In the genomic region with DNA sequence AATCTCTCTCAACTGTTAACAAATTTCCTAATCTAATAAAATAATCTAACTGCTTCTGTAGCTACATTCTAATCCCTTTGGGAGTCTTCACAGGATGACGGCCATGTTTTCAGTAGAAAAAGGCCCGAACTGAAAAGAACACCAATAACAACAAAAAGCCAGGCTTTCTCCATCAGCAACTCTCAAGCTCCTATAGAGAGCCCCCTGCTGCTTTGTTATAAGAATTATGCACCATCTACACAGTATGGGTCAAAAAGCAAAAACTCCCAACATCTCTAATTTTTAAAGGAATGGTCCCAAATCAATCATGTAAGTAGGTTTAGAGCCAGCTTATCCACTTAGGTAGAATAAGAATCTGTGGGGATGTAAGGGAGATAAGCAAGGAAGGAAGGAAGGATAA, we compare ENCODE assay signal across 14 cellular contexts.
DNase-seq lines count a peak whose midpoint lies in the region; ATAC-seq, FAIRE-seq and TF ChIP-seq lines count a peak whose summit lies in the region.
"Had no signal": no experiment of that assay in that cellular context is flagged by ENCODE, and none has a peak within 500 bp of the region (broad histone marks: within the 10 kb centered on the region; RNA-seq: fewer than 3 reads in every experiment).

No MANE protein-coding gene starts in this region.

- no peaks in the 10 kb centered on the region for H3K79me2 ChIP-seq in HepG2 (ENCODE audit: insufficient read depth, low read length)

- H3K4me3 ChIP-seq in HepG2 (replicated peaks in 1 of 3; ENCODE audit: insufficient read depth in 1 of 3, low read depth in 2 of 3, low read length in 3 of 3) (no peak overlapping the region), right lobe of liver (no peak overlapping the region)
- H3K4me3 ChIP-seq: thoracic aorta had no signal

- no peaks in the 10 kb centered on the region for H3K9me3 Mint-ChIP-seq in T-cell
- H3K9me3 Mint-ChIP-seq: brain had no signal

- no peak overlapping the region for H3K27ac Mint-ChIP-seq in T-cell

- H3K36me3 Mint-ChIP-seq in T-cell = peaks cover 36% of the 10 kb centered on the region

- no peak for TF ChIP-seq RAD21 in HepG2 (CRISPR knock-in tag; IDR thresholded peaks at IDR 0.05)

- TF ChIP-seq EP300 in HepG2 (IDR thresholded peaks at IDR 0.05; ENCODE audit: low read depth in 2 of 2, low read length in 2 of 2) (no peak), HepG2 (CRISPR knock-in tag; IDR thresholded peaks at IDR 0.05; ENCODE audit: borderline replicate concordance) (no peak)

- H3K27me3 ChIP-seq in HepG2 (ENCODE audit: control insufficient read depth in 1 of 2, insufficient read depth in 2 of 2, low read length in 2 of 2) = no peaks in the 10 kb centered on the region
- H3K27me3 ChIP-seq in right lobe of liver = no peaks in the 10 kb centered on the region

- in situ Hi-C loops in HepG2 (cut with HindIII; ENCODE audit: extremely low pct_ligation_motif_present, low pct_unique_long_range_greater_than_20kb) = no loop called here

- H3K4me3 Mint-ChIP-seq in T-cell = no peak overlapping the region
- H3K4me3 Mint-ChIP-seq: brain had no signal

- no peak overlapping the region for H3K9ac ChIP-seq in HepG2 (ENCODE audit: insufficient read depth, low read depth, low read length)

- H3K9me3 ChIP-seq in HepG2 (ENCODE audit: low read length) (no peaks in the 10 kb centered on the region), right lobe of liver (no peaks in the 10 kb centered on the region)
- H3K9me3 ChIP-seq: thoracic aorta had no signal

- CTCF ChIA-PET in HepG2 (lab: Yijun Ruan, JAX; ENCODE audit: low intra/inter-chr PET ratio, low total read pairs) = no interaction called here
- CTCF ChIA-PET in T-cell (lab: Charles Lee) = no interaction called here
- CTCF ChIA-PET in RWPE1 (lab: Yijun Ruan, JAX) = interaction anchor here (0.5 to 0.7 kb wide), 4 partner anchors 70 to 1495 kb away, joined by 3 to 6 read pairs (median 4); no protein-coding TSS in a partner anchor

- TF ChIP-seq POLR2A in HepG2 (IDR thresholded peaks at IDR 0.05; ENCODE audit: insufficient read depth in 1 of 2, low read depth in 2 of 2, low read length in 2 of 2) (no peak), right lobe of liver (IDR thresholded peaks at IDR 0.05) (no peak)

- H4K20me1 ChIP-seq in HepG2 (ENCODE audit: insufficient read depth, low read length) = no peaks in the 10 kb centered on the region

- DNase-seq in HepG2 (ENCODE audit: low spot score) (no peak), right lobe of liver (no peak), astrocyte of the hippocampus (ENCODE audit: low read depth, low spot score) (peak; percentile 11), glomerular visceral epithelial cell (ENCODE audit: extremely low spot score) (peak; percentile 2), A172 (ENCODE audit: low spot score) (no peak), T-cell (no peak), RWPE1 (ENCODE audit: low spot score) (no peak)
- DNase-seq: activated gamma-delta T cell, NCI-H1092, NCI-H524 treated with DMSO at 0.1 percent for 48 hours, nucleus accumbens had no signal

- H3K4me1 Mint-ChIP-seq in T-cell = no peaks in the 10 kb centered on the region

- POLR2A ChIA-PET in HepG2 (lab: Yijun Ruan, JAX) (no interaction called here), T-cell (lab: Charles Lee) (no interaction called here), RWPE1 (lab: Yijun Ruan, JAX; ENCODE audit: low non-redundant PET) (no interaction called here)

- no TSS peak for BruUV-seq in HepG2 (replicated peaks; lab: Mats Ljungman, UMichigan)

- H3K27ac ChIP-seq in HepG2 (ENCODE audit: extremely low read length, insufficient read depth, low read length) = no peak overlapping the region
- H3K27ac ChIP-seq in right lobe of liver = no peak overlapping the region
- no peak overlapping the region for H3K27ac ChIP-seq in RWPE1
- H3K27ac ChIP-seq: thoracic aorta had no signal

- intact Hi-C loops in HepG2 (cut with micrococcal nuclease; ENCODE audit: unreplicated experiment) = no loop called here
- intact Hi-C loops in right lobe of liver (cut with DNase I) = no loop called here

- ATAC-seq in HepG2 (0 out of 3 replicates have a peak, but pooled peaks have one; percentile 33), right lobe of liver (no peak), GM21447 (IDR thresholded peaks at IDR 0.05; ENCODE audit: unreplicated experiment) (no peak), T-cell (replicated peaks in 1 of 4) (no peak)

- no peak overlapping the region for H2AFZ ChIP-seq in HepG2 (ENCODE audit: low read length)

- 94% methylated on average over 2 of the region's 2 CpGs for WGBS in HepG2 (ENCODE audit: low lambda C conversion rate)
- WGBS in right lobe of liver (ENCODE audit: insufficient coverage, low coverage, low lambda C conversion rate, missing lambda C conversion rate) = 77% methylated on average over 2 of the region's 2 CpGs

- H3K4me1 ChIP-seq in HepG2 (ENCODE audit: insufficient read depth, low read length) = no peaks in the 10 kb centered on the region
- no peaks in the 10 kb centered on the region for H3K4me1 ChIP-seq in right lobe of liver

- H3K36me3 ChIP-seq in HepG2 (replicated peaks in 1 of 2; ENCODE audit: control insufficient read depth in 1 of 2, insufficient read depth in 2 of 2, low read length in 2 of 2) (peaks cover 16 to 83% of the 10 kb centered on the region in 2 experiments), right lobe of liver (peaks cover 0 to 30% (median 2%) of the 10 kb centered on the region in 4 donors)

- H3K4me2 ChIP-seq in HepG2 (ENCODE audit: low read depth, low read length) = no peak overlapping the region

- TF ChIP-seq CTCF in HepG2 (CRISPR knock-in tag; IDR thresholded peaks at IDR 0.05) = no peak
- no peak for TF ChIP-seq CTCF in right lobe of liver (IDR thresholded peaks at IDR 0.05)
- TF ChIP-seq CTCF in RWPE1 (conservative IDR thresholded peaks at IDR 0.05; ENCODE audit: low read depth) = no peak

- H3K27me3 Mint-ChIP-seq in T-cell = no peaks in the 10 kb centered on the region
- H3K27me3 Mint-ChIP-seq: brain had no signal

- FAIRE-seq in HepG2 (lab: Jason Lieb, UNC) = no peak

TF ChIP-seq in HepG2, 621 proteins besides CTCF, POLR2A, EP300 and RAD21 (continues in another document):
- TF ChIP-seq, protein P1, sequence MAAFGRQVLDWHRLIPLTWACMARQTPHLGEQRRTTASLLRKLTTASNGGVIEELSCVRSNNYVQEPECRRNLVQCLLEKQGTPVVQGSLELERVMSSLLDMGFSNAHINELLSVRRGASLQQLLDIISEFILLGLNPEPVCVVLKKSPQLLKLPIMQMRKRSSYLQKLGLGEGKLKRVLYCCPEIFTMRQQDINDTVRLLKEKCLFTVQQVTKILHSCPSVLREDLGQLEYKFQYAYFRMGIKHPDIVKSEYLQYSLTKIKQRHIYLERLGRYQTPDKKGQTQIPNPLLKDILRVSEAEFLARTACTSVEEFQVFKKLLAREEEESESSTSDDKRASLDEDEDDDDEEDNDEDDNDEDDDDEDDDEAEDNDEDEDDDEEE (CRISPR knock-in tag; IDR thresholded peaks at IDR 0.05) = no peak
- TF ChIP-seq ISX (CRISPR knock-in tag; conservative IDR thresholded peaks at IDR 0.05) = no peak
- TF ChIP-seq DNMT3B (CRISPR knock-in tag; conservative IDR thresholded peaks at IDR 0.05) = no peak
- no peak for TF ChIP-seq KDM2A (CRISPR knock-in tag; IDR thresholded peaks at IDR 0.05; ENCODE audit: borderline replicate concordance, low read depth)
- TF ChIP-seq KLF12 (CRISPR knock-in tag; IDR thresholded peaks at IDR 0.05; ENCODE audit: borderline replicate concordance) = no peak
- TF ChIP-seq, protein P2, sequence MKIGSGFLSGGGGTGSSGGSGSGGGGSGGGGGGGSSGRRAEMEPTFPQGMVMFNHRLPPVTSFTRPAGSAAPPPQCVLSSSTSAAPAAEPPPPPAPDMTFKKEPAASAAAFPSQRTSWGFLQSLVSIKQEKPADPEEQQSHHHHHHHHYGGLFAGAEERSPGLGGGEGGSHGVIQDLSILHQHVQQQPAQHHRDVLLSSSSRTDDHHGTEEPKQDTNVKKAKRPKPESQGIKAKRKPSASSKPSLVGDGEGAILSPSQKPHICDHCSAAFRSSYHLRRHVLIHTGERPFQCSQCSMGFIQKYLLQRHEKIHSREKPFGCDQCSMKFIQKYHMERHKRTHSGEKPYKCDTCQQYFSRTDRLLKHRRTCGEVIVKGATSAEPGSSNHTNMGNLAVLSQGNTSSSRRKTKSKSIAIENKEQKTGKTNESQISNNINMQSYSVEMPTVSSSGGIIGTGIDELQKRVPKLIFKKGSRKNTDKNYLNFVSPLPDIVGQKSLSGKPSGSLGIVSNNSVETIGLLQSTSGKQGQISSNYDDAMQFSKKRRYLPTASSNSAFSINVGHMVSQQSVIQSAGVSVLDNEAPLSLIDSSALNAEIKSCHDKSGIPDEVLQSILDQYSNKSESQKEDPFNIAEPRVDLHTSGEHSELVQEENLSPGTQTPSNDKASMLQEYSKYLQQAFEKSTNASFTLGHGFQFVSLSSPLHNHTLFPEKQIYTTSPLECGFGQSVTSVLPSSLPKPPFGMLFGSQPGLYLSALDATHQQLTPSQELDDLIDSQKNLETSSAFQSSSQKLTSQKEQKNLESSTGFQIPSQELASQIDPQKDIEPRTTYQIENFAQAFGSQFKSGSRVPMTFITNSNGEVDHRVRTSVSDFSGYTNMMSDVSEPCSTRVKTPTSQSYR (CRISPR knock-in tag; IDR thresholded peaks at IDR 0.05; ENCODE audit: borderline replicate concordance) = no peak
- no peak for TF ChIP-seq TBP (CRISPR knock-in tag; IDR thresholded peaks at IDR 0.05)
- TF ChIP-seq SIX4 (CRISPR knock-in tag; IDR thresholded peaks at IDR 0.05) = no peak
- TF ChIP-seq TEAD3 (CRISPR knock-in tag; optimal IDR thresholded peaks at IDR 0.05; ENCODE audit: borderline replicate concordance) = no peak
- no peak for TF ChIP-seq ZBTB8A (CRISPR knock-in tag; IDR thresholded peaks at IDR 0.05; ENCODE audit: borderline replicate concordance, low read depth)
- no peak for TF ChIP-seq ZNF567 (CRISPR knock-in tag; IDR thresholded peaks at IDR 0.05; ENCODE audit: borderline replicate concordance)
- TF ChIP-seq HMG20B (CRISPR knock-in tag; conservative IDR thresholded peaks at IDR 0.05) = no peak
- TF ChIP-seq EZH2 (conservative IDR thresholded peaks at IDR 0.05; ENCODE audit: low read depth, low read length) = no peak

Comparison
In these comparisons a context has a peak if more than half of its experiments do, and no peak if none do; other contexts are left out.
1. DNase-seq: peak in astrocyte of the hippocampus (single experiment) and glomerular visceral epithelial cell (single experiment); none in HepG2 (single experiment), right lobe of liver (0 of 3), A172 (single experiment), T-cell (0 of 34) and RWPE1 (single experiment).